ENCODE assay signal across 27 cellular contexts in the genomic region with DNA sequence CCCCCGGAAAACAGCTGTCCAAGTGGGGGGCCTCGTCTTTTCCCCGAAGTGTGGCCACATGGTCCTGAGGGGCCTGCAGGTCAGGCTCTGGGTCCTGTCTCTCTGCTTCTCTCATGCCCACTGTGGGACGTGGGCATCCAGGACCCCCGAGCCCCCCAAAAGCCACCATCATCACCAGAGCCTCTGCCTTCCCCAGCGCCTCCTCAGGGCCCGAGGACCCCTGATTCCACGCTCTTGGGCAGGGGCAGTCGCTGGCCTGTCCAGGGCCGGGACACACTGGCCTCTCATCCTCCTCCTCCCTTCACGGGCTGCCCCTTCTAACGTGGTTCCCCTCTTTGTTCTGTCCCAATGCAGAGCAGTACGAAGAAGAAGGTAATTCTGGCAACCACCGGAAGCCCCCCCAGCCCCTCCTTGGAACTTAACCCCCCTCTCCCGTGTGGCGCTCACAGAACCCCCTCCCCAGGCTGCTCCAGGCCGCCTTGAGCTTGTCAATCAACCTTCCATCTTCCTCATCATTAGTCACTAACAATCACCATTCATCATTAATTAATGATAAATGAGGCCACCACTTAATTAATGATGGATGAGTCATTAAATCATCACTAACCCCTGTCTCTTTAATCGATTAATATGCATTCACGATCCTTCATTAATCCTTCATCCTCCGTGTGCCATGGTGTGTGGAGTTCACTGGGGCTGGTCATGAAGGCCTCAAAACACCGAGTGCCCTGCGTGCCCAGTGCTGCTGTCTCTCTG. TPM values are rescaled to one million over a fixed set of nuclear protein-coding genes. Genes with fewer than 3 reads are reported as not detected.
DNase-seq lines count a peak whose midpoint lies in the region; ATAC-seq and TF ChIP-seq lines count a peak whose summit lies in the region.
"Had no signal": no experiment of that assay in that cellular context is flagged by ENCODE, and none has a peak within 500 bp of the region (broad histone marks: within the 10 kb centered on the region; RNA-seq: fewer than 3 reads in every experiment).

No MANE protein-coding gene starts in this region.

- peak overlapping the region; percentile 91; the same call in 1 of the 2 replicates for H2AFZ ChIP-seq in Loucy (ENCODE audit: low read length)

- intact Hi-C loops in right cardiac atrium (cut with DNase I), result loop anchor here in 2 of 4 donors (5.0 to 10.0 kb wide), 2 partner anchors 41 to 221 kb away; no protein-coding TSS in a partner anchor
- intact Hi-C loops in sciatic nerve (cut with DNase I), result no loop called here

- H3K9me3 ChIP-seq in BLaER1, result no peaks in the 10 kb centered on the region
- no peaks in the 10 kb centered on the region for H3K9me3 ChIP-seq in Loucy (ENCODE audit: insufficient read depth, low read depth, low read length)
- no peaks in the 10 kb centered on the region for H3K9me3 ChIP-seq in right cardiac atrium (ENCODE audit: control insufficient read depth, low read length)
- H3K9me3 ChIP-seq: lower lobe of right lung, stomach, tibial artery had no signal

- H3K27me3 ChIP-seq in BLaER1 (no peaks in the 10 kb centered on the region), Loucy (ENCODE audit: insufficient read depth, low read length, poor library complexity, severe bottlenecking) (no peaks in the 10 kb centered on the region), right cardiac atrium (ENCODE audit: control insufficient read depth, insufficient read depth) (no peaks in the 10 kb centered on the region)

- peak overlapping the region; percentile 64 for H3K27ac ChIP-seq in BLaER1
- H3K27ac ChIP-seq in right cardiac atrium (ENCODE audit: low read length), result no peak overlapping the region
- H3K27ac ChIP-seq: lower lobe of right lung had no signal

- no peaks in the 10 kb centered on the region for H3K79me2 ChIP-seq in Loucy (ENCODE audit: insufficient read depth, low read length)

- H3K4me3 ChIP-seq in BLaER1, result no peak overlapping the region
- no peak overlapping the region for H3K4me3 ChIP-seq in Loucy (ENCODE audit: low read length, poor library complexity, severe bottlenecking)
- H3K4me3 ChIP-seq in right cardiac atrium (ENCODE audit: low read length), result no peak overlapping the region
- H3K4me3 ChIP-seq: lower lobe of right lung, stomach, tibial artery had no signal

- DNase-seq in right cardiac atrium (peak in 2 of 3 donors; percentile 26 to 30), sciatic nerve (ENCODE audit: low spot score) (peak; percentile 41), RKO (ENCODE audit: low spot score) (no peak)
- DNase-seq: activated CD4-positive, alpha-beta T cell treated with anti-CD3 and anti-CD28 coated beads for 1 hour; activated gamma-delta T cell; HCEC 1CT; lower lobe of right lung; NCI-H1105; NCI-H2029; NCI-H526 treated with DMSO at 0.1 percent for 48 hours; stimulated activated CD8-positive, alpha-beta memory T cell treated with anti-CD3 and anti-CD28 coated beads, Interleukin-4, amount 100 ng/mL, for 48 hours; stomach; tibial artery had no signal

- TF ChIP-seq CTCF in Loucy (conservative IDR thresholded peaks at IDR 0.05; ENCODE audit: low read length), result no peak

- WGBS in right cardiac atrium, result 86% methylated on average over 22 of the region's 22 CpGs

- H3K36me3 ChIP-seq in BLaER1, result no peaks in the 10 kb centered on the region
- no peaks in the 10 kb centered on the region for H3K36me3 ChIP-seq in Loucy (ENCODE audit: insufficient read depth, low read length)
- H3K36me3 ChIP-seq: lower lobe of right lung, stomach, tibial artery had no signal

- H3K4me1 ChIP-seq in BLaER1, result peaks cover 47% of the 10 kb centered on the region
- peaks cover 5% of the 10 kb centered on the region for H3K4me1 ChIP-seq in Loucy (ENCODE audit: insufficient read depth, low read length, poor library complexity, severe bottlenecking)
- H3K4me1 ChIP-seq in right cardiac atrium (ENCODE audit: control insufficient read depth, insufficient read depth, low read length), result peaks cover 4% of the 10 kb centered on the region
- H3K4me1 ChIP-seq: lower lobe of right lung had no signal

- ATAC-seq in right cardiac atrium (no peak), sciatic nerve (no peak), SK-N-SH treated with all-trans-retinoic acid at 6 μM for 48 hours (no peak), HG02610 (IDR thresholded peaks at IDR 0.05; ENCODE audit: unreplicated experiment) (no peak)
- ATAC-seq: lower lobe of right lung, Panc1 had no signal

- no peaks in the 10 kb centered on the region for H3K9me2 ChIP-seq in Loucy (replicated peaks; ENCODE audit: low read depth, low read length)

- H3F3A ChIP-seq in Loucy (ENCODE audit: low read depth), result no peaks in the 10 kb centered on the region

- no peak overlapping the region for H3K9ac ChIP-seq in BLaER1
- H3K9ac ChIP-seq in Loucy (ENCODE audit: low read depth, low read length, poor library complexity, severe bottlenecking), result peak overlapping the region; percentile 56

- no peaks in the 10 kb centered on the region for H4K20me1 ChIP-seq in BLaER1
- H4K20me1 ChIP-seq in Loucy (ENCODE audit: insufficient read depth, low read length, poor library complexity, severe bottlenecking), result no peaks in the 10 kb centered on the region

- H3K4me2 ChIP-seq in BLaER1 (peak overlapping the region; percentile 80), Loucy (ENCODE audit: low read depth, low read length, poor library complexity, severe bottlenecking) (no peak overlapping the region)

TF ChIP-seq in SK-N-SH treated with all-trans-retinoic acid at 6 μM for 48 hours, 23 proteins besides CTCF, POLR2A, EP300 and RAD21:
- TF ChIP-seq, protein P1, sequence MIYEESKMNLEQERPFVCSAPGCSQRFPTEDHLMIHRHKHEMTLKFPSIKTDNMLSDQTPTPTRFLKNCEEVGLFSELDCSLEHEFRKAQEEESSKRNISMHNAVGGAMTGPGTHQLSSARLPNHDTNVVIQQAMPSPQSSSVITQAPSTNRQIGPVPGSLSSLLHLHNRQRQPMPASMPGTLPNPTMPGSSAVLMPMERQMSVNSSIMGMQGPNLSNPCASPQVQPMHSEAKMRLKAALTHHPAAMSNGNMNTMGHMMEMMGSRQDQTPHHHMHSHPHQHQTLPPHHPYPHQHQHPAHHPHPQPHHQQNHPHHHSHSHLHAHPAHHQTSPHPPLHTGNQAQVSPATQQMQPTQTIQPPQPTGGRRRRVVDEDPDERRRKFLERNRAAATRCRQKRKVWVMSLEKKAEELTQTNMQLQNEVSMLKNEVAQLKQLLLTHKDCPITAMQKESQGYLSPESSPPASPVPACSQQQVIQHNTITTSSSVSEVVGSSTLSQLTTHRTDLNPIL (CRISPR knock-in tag; IDR thresholded peaks at IDR 0.05; ENCODE audit: low read depth), result no peak
- TF ChIP-seq, protein P2, sequence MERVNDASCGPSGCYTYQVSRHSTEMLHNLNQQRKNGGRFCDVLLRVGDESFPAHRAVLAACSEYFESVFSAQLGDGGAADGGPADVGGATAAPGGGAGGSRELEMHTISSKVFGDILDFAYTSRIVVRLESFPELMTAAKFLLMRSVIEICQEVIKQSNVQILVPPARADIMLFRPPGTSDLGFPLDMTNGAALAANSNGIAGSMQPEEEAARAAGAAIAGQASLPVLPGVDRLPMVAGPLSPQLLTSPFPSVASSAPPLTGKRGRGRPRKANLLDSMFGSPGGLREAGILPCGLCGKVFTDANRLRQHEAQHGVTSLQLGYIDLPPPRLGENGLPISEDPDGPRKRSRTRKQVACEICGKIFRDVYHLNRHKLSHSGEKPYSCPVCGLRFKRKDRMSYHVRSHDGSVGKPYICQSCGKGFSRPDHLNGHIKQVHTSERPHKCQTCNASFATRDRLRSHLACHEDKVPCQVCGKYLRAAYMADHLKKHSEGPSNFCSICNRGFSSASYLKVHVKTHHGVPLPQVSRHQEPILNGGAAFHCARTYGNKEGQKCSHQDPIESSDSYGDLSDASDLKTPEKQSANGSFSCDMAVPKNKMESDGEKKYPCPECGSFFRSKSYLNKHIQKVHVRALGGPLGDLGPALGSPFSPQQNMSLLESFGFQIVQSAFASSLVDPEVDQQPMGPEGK (CRISPR knock-in tag; IDR thresholded peaks at IDR 0.05; ENCODE audit: borderline replicate concordance), result no peak

RNA-seq across cellular contexts. Expression of a gene that starts 3.9 kb away (rescaled TPM):
- total RNA-seq in right cardiac atrium, result 10 to 100 TPM in 3 of 4 donors, 1 to 10 TPM in 1; 9.0 to 58.7 (median 34.1) TPM
- 63.1 TPM for polyA plus RNA-seq in right cardiac atrium
- 35.6 TPM for total RNA-seq in sciatic nerve
- total RNA-seq: dermis microvascular lymphatic vessel endothelial cell, fibroblast of lung, glomerular endothelial cell, M059J, progenitor cell of endocrine pancreas, SK-MEL-5 had no signal
- polyA plus RNA-seq: BJ, fibroblast of lung had no signal

RNA-seq across cellular contexts. Expression of a gene that starts 23.8 kb away (rescaled TPM):
- total RNA-seq in right cardiac atrium, result 100 to 1,000 TPM in 1 of 4 donors, 10 to 100 TPM in 3; 47.1 to 102 (median 74.8) TPM
- 108 TPM for polyA plus RNA-seq in right cardiac atrium
- total RNA-seq in sciatic nerve, result 39.5 TPM

RNA-seq across cellular contexts. Expression of a gene that starts 31.7 kb away (rescaled TPM):
- total RNA-seq in right cardiac atrium, result under 1 TPM; 0.11 to 0.82 (median 0.24) TPM
- polyA plus RNA-seq in right cardiac atrium, result 0.81 TPM
- not detected for total RNA-seq in sciatic nerve
- total RNA-seq: dermis microvascular lymphatic vessel endothelial cell; fibroblast of lung; glomerular endothelial cell; lower lobe of right lung; M059J; mononuclear cell; progenitor cell of endocrine pancreas; SK-MEL-5; stomach; T-helper 1 cell treated with Interleukin-12 subunit alpha and Interleukin-12 subunit beta and Interleukin-4 antibody, amounts not matched to agents 30 ng/mL and 1 ng/mL, for 36 hours had no signal
- polyA plus RNA-seq: BJ, fibroblast of lung had no signal
